Comparison of ENCODE assay signal across 31 cellular contexts in the genomic region with DNA sequence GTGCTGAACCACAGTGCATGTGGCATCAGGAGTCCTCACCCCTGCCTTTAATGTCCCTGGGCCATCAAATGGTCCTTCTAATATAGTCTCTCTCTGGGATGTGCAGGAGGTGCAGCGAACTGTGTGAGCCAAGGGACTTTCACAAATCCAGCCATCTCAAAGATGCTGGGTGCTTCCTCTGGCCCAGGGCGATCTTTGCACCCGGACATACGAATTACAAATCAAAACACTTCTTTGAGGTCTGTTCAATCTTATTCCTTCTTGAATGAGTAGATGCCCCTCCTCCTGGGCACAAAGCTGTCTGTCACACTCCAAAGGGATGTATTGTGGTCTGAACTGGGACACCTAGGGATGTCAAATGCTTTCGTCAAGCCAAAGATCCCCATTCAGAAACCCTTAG.
"Had no signal": no experiment of that assay in that cellular context is flagged by ENCODE, and none has a peak within 500 bp of the region (broad histone marks: within the 10 kb centered on the region; RNA-seq: fewer than 3 reads in every experiment).

No MANE protein-coding gene starts in this region.

- H3K9me3 ChIP-seq: colonic mucosa, lower lobe of right lung, neutrophil, prostate gland, right atrium auricular region, stomach, thyroid gland had no signal

- H3K27ac ChIP-seq: colonic mucosa, epithelial cell of prostate, lower lobe of right lung, neutrophil, prostate gland, right atrium auricular region, stomach, thyroid gland had no signal

- H3K4me1 Mint-ChIP-seq: endodermal cell, immature natural killer cell, memory B cell, natural killer cell had no signal

- ATAC-seq: esophagus mucosa, left colon, lower lobe of right lung, natural killer cell, sciatic nerve had no signal

- H3K9me3 Mint-ChIP-seq: dendritic cell treated with granulocyte-macrophage colony-stimulating factor and Interleukin-4, amounts not matched to agents 40 ng/mL and 50 ng/mL, for 4 days; memory B cell; natural killer cell had no signal

- H3K4me1 ChIP-seq: colonic mucosa, lower lobe of right lung, prostate gland, stomach had no signal

- H3K4me3 Mint-ChIP-seq: dendritic cell treated with granulocyte-macrophage colony-stimulating factor and Interleukin-4, amounts not matched to agents 40 ng/mL and 50 ng/mL, for 4 days; endodermal cell; immature natural killer cell; memory B cell; natural killer cell had no signal

- DNase-seq: colonic mucosa; effector CD8-positive, alpha-beta T cell; endodermal cell; foreskin melanocyte; glutamatergic neuron; heart right ventricle; hypothalamus; immature natural killer cell; islet precursor cell; kidney glomerular epithelial cell; left colon; left ventricle myocardium superior; lower lobe of right lung; natural killer cell; stimulated activated CD4-positive, alpha-beta T cell treated with anti-CD3 and anti-CD28 coated beads, Interleukin-12 subunit alpha, Interleukin-12 subunit beta, amount 100 ng/mL, for 4 hours; stimulated activated CD4-positive, alpha-beta T cell treated with anti-CD3 and anti-CD28 coated beads, Interleukin-1b, Interleukin-23, amount 100 ng/mL, for 48 hours; stimulated activated CD4-positive, alpha-beta T cell treated with anti-CD3 and anti-CD28 coated beads, Interleukin-4, amount 100 ng/mL, for 1 hour; stimulated activated CD8-positive, alpha-beta memory T cell treated with anti-CD3 and anti-CD28 coated beads, Interleukin-4, amount 100 ng/mL, for 48 hours; stimulated activated naive CD4-positive, alpha-beta T cell treated with Interleukin-2 at 50 U/mL for 16 hours; stomach; thyroid gland; trophoblast cell had no signal

- H3K36me3 ChIP-seq: colonic mucosa, lower lobe of right lung, neutrophil, prostate gland, right atrium auricular region, stomach, thyroid gland had no signal

- H3K4me2 ChIP-seq: smooth muscle cell had no signal

- H3K27me3 ChIP-seq: colonic mucosa, heart right ventricle, neutrophil, right atrium auricular region, stomach, thyroid gland had no signal

- H3K4me3 ChIP-seq: colonic mucosa, heart right ventricle, lower lobe of right lung, prostate gland, right atrium auricular region, smooth muscle cell, stomach, thyroid gland had no signal

- H3K36me3 Mint-ChIP-seq: immature natural killer cell, memory B cell had no signal

- H3K27ac Mint-ChIP-seq: dendritic cell treated with granulocyte-macrophage colony-stimulating factor and Interleukin-4, amounts not matched to agents 40 ng/mL and 50 ng/mL, for 4 days; endodermal cell; immature natural killer cell; memory B cell; natural killer cell had no signal
